ENCODE assay signal across 19 cellular contexts in genomic region chr5:151106509-151106908, GRCh38. TPM values are rescaled to one million over a fixed set of nuclear protein-coding genes. Genes with fewer than 3 reads are reported as not detected.
DNase-seq lines count a peak whose midpoint lies in the region; TF ChIP-seq lines count a peak whose summit lies in the region.
"Had no signal": no experiment of that assay in that cellular context is flagged by ENCODE, and none has a peak within 500 bp of the region (broad histone marks: within the 10 kb centered on the region; RNA-seq: fewer than 3 reads in every experiment).

No MANE protein-coding gene starts in this region.

- WGBS in esophagus muscularis mucosa: 93% methylated on average over 2 of the region's 2 CpGs
- WGBS in sigmoid colon, 2 donors: 80 to 90% methylated on average over 2 of the region's 2 CpGs
- WGBS in endodermal cell (ENCODE audit: insufficient coverage in 1 of 2, insufficient read length in 1 of 2), 2 experiments: 67 to 98% methylated on average over 1 to 2 of the region's 2 CpGs

- H3K27ac ChIP-seq in CD4-positive, alpha-beta memory T cell (ENCODE audit: low read depth, low read length): no peak overlapping the region
- H3K27ac ChIP-seq in Peyer's patch (peak overlapping the region in 3 of 4 donors; percentile 56 to 83 (median 80)), esophagus muscularis mucosa (replicated peaks in 1 of 4) (peak overlapping the region; percentile 73 to 88 (median 87)), sigmoid colon (peak overlapping the region; percentile 28 to 94 (median 84)), endodermal cell (ENCODE audit: low read depth, low read length) (no peak overlapping the region)
- H3K27ac ChIP-seq: epithelial cell of prostate, KMS-11 had no signal

- H3K9me3 Mint-ChIP-seq in CD4-positive, alpha-beta memory T cell: no peaks in the 10 kb centered on the region
- no peaks in the 10 kb centered on the region for H3K9me3 Mint-ChIP-seq in endodermal cell
- H3K9me3 Mint-ChIP-seq: WTC11 had no signal

- intact Hi-C loops in CD4-positive, alpha-beta memory T cell (cut with micrococcal nuclease): no loop called here
- intact Hi-C loops in esophagus muscularis mucosa (cut with DNase I): no loop called here
- intact Hi-C loops in sigmoid colon (cut with DNase I): loop anchor here (5.0 kb wide), 1 partner anchor 324 kb away; no protein-coding TSS in a partner anchor

- no peak overlapping the region for H3K4me3 ChIP-seq in CD4-positive, alpha-beta memory T cell (ENCODE audit: low read length in 2 of 2)
- H3K4me3 ChIP-seq in Peyer's patch (no peak overlapping the region), esophagus muscularis mucosa (no peak overlapping the region), sigmoid colon (no peak overlapping the region), endodermal cell (ENCODE audit: low read length) (no peak overlapping the region)

- no peak overlapping the region for H3K4me3 Mint-ChIP-seq in CD4-positive, alpha-beta memory T cell
- no peak overlapping the region for H3K4me3 Mint-ChIP-seq in endodermal cell
- H3K4me3 Mint-ChIP-seq: WTC11 had no signal

- CTCF ChIA-PET in CD4-positive, alpha-beta memory T cell (lab: Charles Lee; ENCODE audit: partially characterized antibody): interaction anchor here (1.1 to 18.7 kb wide), 4 partner anchors 9 to 58 kb away, joined by 3 to 601 read pairs (median 16); no protein-coding TSS in a partner anchor

- peaks cover 74 to 91% of the 10 kb centered on the region in 2 donors for H3K36me3 Mint-ChIP-seq in CD4-positive, alpha-beta memory T cell
- peaks cover 74% of the 10 kb centered on the region for H3K36me3 Mint-ChIP-seq in endodermal cell (ENCODE audit: low read depth)

- no peaks in the 10 kb centered on the region for H3K4me1 ChIP-seq in CD4-positive, alpha-beta memory T cell (ENCODE audit: insufficient read depth, low read length)
- H3K4me1 ChIP-seq in Peyer's patch: peaks cover 0 to 60% (median 9%) of the 10 kb centered on the region in 4 donors
- H3K4me1 ChIP-seq in esophagus muscularis mucosa: peaks cover 51 to 66% (median 57%) of the 10 kb centered on the region in 4 donors
- peaks cover 0 to 67% (median 56%) of the 10 kb centered on the region in 4 donors for H3K4me1 ChIP-seq in sigmoid colon
- H3K4me1 ChIP-seq in endodermal cell (ENCODE audit: control insufficient read depth, insufficient read depth, low read length): peaks cover under 1% of the 10 kb centered on the region

- POLR2A ChIA-PET in CD4-positive, alpha-beta memory T cell (lab: Charles Lee; ENCODE audit: partially characterized antibody): interaction anchor here (1.2 to 1.8 kb wide), 3 partner anchors 20 to 26 kb away, joined by 4 read pairs; partner anchors contain the start of gene TNIP1

- TF ChIP-seq EP300 in esophagus muscularis mucosa (IDR thresholded peaks at IDR 0.05): no peak
- TF ChIP-seq EP300 in sigmoid colon (IDR thresholded peaks at IDR 0.05): no peak

- no peaks in the 10 kb centered on the region for H3K27me3 ChIP-seq in CD4-positive, alpha-beta memory T cell (ENCODE audit: insufficient read depth, low read length)
- no peaks in the 10 kb centered on the region for H3K27me3 ChIP-seq in Peyer's patch
- no peaks in the 10 kb centered on the region for H3K27me3 ChIP-seq in esophagus muscularis mucosa
- no peaks in the 10 kb centered on the region for H3K27me3 ChIP-seq in sigmoid colon
- H3K27me3 ChIP-seq in endodermal cell (ENCODE audit: control insufficient read depth, insufficient read depth, low read length, poor library complexity, severe bottlenecking): no peaks in the 10 kb centered on the region

- TF ChIP-seq POLR2A in Peyer's patch (IDR thresholded peaks at IDR 0.05) (no peak), esophagus muscularis mucosa (IDR thresholded peaks at IDR 0.05; ENCODE audit: low read depth) (no peak), sigmoid colon (IDR thresholded peaks at IDR 0.05) (no peak)

- H3K27me3 Mint-ChIP-seq in CD4-positive, alpha-beta memory T cell: no peaks in the 10 kb centered on the region
- H3K27me3 Mint-ChIP-seq in endodermal cell (ENCODE audit: insufficient read depth): no peaks in the 10 kb centered on the region

- H3K4me1 Mint-ChIP-seq in CD4-positive, alpha-beta memory T cell: peaks cover 5 to 11% (median 7%) of the 10 kb centered on the region in 4 donors
- peaks cover 13% of the 10 kb centered on the region for H3K4me1 Mint-ChIP-seq in endodermal cell
- H3K4me1 Mint-ChIP-seq: WTC11 had no signal

- H3K9ac ChIP-seq in endodermal cell (ENCODE audit: extremely low read depth, low read length, poor library complexity, severe bottlenecking): no peak overlapping the region
- H3K9ac ChIP-seq: KMS-11 had no signal

- no peaks in the 10 kb centered on the region for H3K9me3 ChIP-seq in CD4-positive, alpha-beta memory T cell (ENCODE audit: control insufficient read depth in 1 of 2, low read length in 2 of 2)
- H3K9me3 ChIP-seq in Peyer's patch: no peaks in the 10 kb centered on the region
- H3K9me3 ChIP-seq in esophagus muscularis mucosa: no peaks in the 10 kb centered on the region
- H3K9me3 ChIP-seq in sigmoid colon: no peaks in the 10 kb centered on the region
- no peaks in the 10 kb centered on the region for H3K9me3 ChIP-seq in endodermal cell (ENCODE audit: control insufficient read depth, low read length)

- TF ChIP-seq CTCF in Peyer's patch (IDR thresholded peaks at IDR 0.05) (no peak), esophagus muscularis mucosa (IDR thresholded peaks at IDR 0.05) (no peak), sigmoid colon (IDR thresholded peaks at IDR 0.05) (no peak), endodermal cell (conservative IDR thresholded peaks at IDR 0.05) (no peak)

- no peak for DNase-seq in CD4-positive, alpha-beta memory T cell
- DNase-seq in Peyer's patch (peak in 1 of 3 donors; percentile 47), esophagus muscularis mucosa (ENCODE audit: extremely low spot score) (no peak), sigmoid colon (no peak), Kasumi-1 (lab: John Stamatoyannopoulos, UW) (no peak), endodermal cell (no peak), NCI-H1436 treated with DMSO at 0.1 percent for 48 hours (lab: John Stamatoyannopoulos, UW) (no peak)
- DNase-seq in activated T-cell treated with anti-CD3 and anti-CD28 coated beads, Interleukin-2, amount 50 U/mL, for 48 hours: no peak
- DNase-seq: DMS 273 treated with DMSO at 0.1 percent for 48 hours; foreskin melanocyte; left cardiac atrium; NCI-H2081 treated with DMSO at 0.1 percent for 48 hours; NCI-H510A treated with DMSO at 0.1 percent for 48 hours; occipital lobe; SHP77; stimulated activated CD4-positive, alpha-beta T cell treated with anti-CD3 and anti-CD28 coated beads, Interleukin-1b, Interleukin-23, amount 100 ng/mL, for 48 hours had no signal

- peaks cover 93% of the 10 kb centered on the region for H3K36me3 ChIP-seq in CD4-positive, alpha-beta memory T cell (ENCODE audit: insufficient read depth, low read length)
- H3K36me3 ChIP-seq in Peyer's patch: peaks cover 0 to 32% (median 4%) of the 10 kb centered on the region in 3 donors
- peaks cover 15 to 88% (median 75%) of the 10 kb centered on the region in 4 donors for H3K36me3 ChIP-seq in esophagus muscularis mucosa
- peaks cover 6 to 55% (median 25%) of the 10 kb centered on the region in 4 donors for H3K36me3 ChIP-seq in sigmoid colon
- peaks cover 99% of the 10 kb centered on the region for H3K36me3 ChIP-seq in endodermal cell (ENCODE audit: control insufficient read depth, insufficient read depth, low read length)

- H3K27ac Mint-ChIP-seq in CD4-positive, alpha-beta memory T cell: peak overlapping the region in 6 of 7 donors; percentile 5 to 86 (median 34)
- no peak overlapping the region for H3K27ac Mint-ChIP-seq in endodermal cell
- H3K27ac Mint-ChIP-seq: WTC11 had no signal

RNA-seq across cellular contexts. Expression of gene TNIP1, which starts 25.7 kb away (rescaled TPM):
- total RNA-seq in CD4-positive, alpha-beta memory T cell: 100 to 1,000 TPM; 227 to 233 TPM
- polyA plus RNA-seq in CD4-positive, alpha-beta memory T cell: 10 to 100 TPM; 31.5 to 70.2 TPM
- total RNA-seq in Peyer's patch: 100 to 1,000 TPM; 191 to 352 (median 266) TPM
- 100 to 1,000 TPM in 3 of 4 donors, 10 to 100 TPM in 1; 91.4 to 136 (median 114) TPM for total RNA-seq in esophagus muscularis mucosa
- total RNA-seq in sigmoid colon: 10 to 100 TPM; 55.1 to 73.1 (median 62.8) TPM
- polyA plus RNA-seq in sigmoid colon: 100 to 1,000 TPM; 153 to 210 (median 195) TPM
- 10 to 100 TPM; 51.3 to 52.2 TPM for total RNA-seq in endodermal cell
- polyA plus RNA-seq in endodermal cell (2013, experiment 1 of 2): 33.0 TPM
- 31.1 TPM for polyA plus RNA-seq in endodermal cell (2013, experiment 2 of 2)

RNA-seq across cellular contexts. Expression of gene ANXA6, which starts 51.1 kb away (rescaled TPM):
- total RNA-seq in CD4-positive, alpha-beta memory T cell: 100 to 1,000 TPM; 318 to 342 TPM
- 100 to 1,000 TPM; 229 to 330 TPM for polyA plus RNA-seq in CD4-positive, alpha-beta memory T cell
- 100 to 1,000 TPM in 1 of 4 donors, 10 to 100 TPM in 3; 11.2 to 228 (median 30.1) TPM for total RNA-seq in Peyer's patch
- total RNA-seq in esophagus muscularis mucosa: 100 to 1,000 TPM; 232 to 442 (median 374) TPM
- 100 to 1,000 TPM; 233 to 333 (median 259) TPM for total RNA-seq in sigmoid colon
- 100 to 1,000 TPM in 1 of 3 donors, 10 to 100 TPM in 2; 22.9 to 121 (median 45.0) TPM for polyA plus RNA-seq in sigmoid colon
- total RNA-seq in endodermal cell: 100 to 1,000 TPM; 204 to 235 TPM
- polyA plus RNA-seq in endodermal cell (2013, experiment 1 of 2): 167 TPM
- 184 TPM for polyA plus RNA-seq in endodermal cell (2013, experiment 2 of 2)

Comparison
In these comparisons a context has a peak if more than half of its experiments do, and no peak if none do; other contexts are left out.
1. H3K27ac ChIP-seq: peak in Peyer's patch (3 of 4), esophagus muscularis mucosa (4 of 4) and sigmoid colon (4 of 4); none in CD4-positive, alpha-beta memory T cell (single experiment) and endodermal cell (single experiment).